4 cellular contexts compared by ENCODE assay signal in genomic region chr9:15736569-15736968, GRCh38.
TF ChIP-seq lines count a peak whose summit lies in the region.

No MANE protein-coding gene starts in this region.

TF ChIP-seq in GM23338, 12 proteins besides CTCF, POLR2A, EP300 and RAD21 (continues in another document):
- no peak for TF ChIP-seq ZNF331 (CRISPR knock-in tag; IDR thresholded peaks at IDR 0.05; ENCODE audit: low read depth)

TF ChIP-seq in IMR-90, 13 proteins besides CTCF, POLR2A, EP300 and RAD21:
- TF ChIP-seq CHD1 (IDR thresholded peaks at IDR 0.05; ENCODE audit: low read depth, low read length) (no peak), NFE2L2 (IDR thresholded peaks at IDR 0.05; ENCODE audit: low read depth, low read length) (no peak), MAZ (IDR thresholded peaks at IDR 0.05; ENCODE audit: borderline replicate concordance, low read depth, low read length) (no peak), BHLHE40 (IDR thresholded peaks at IDR 0.05; ENCODE audit: low read depth, low read length) (no peak), MXI1 (IDR thresholded peaks at IDR 0.05; ENCODE audit: borderline replicate concordance, low read depth, low read length) (no peak), MAFK (IDR thresholded peaks at IDR 0.05; ENCODE audit: low read depth, low read length) (no peak), RFX5 (IDR thresholded peaks at IDR 0.05; ENCODE audit: low read depth, low read length) (no peak), RCOR1 (IDR thresholded peaks at IDR 0.05; ENCODE audit: insufficient replicate concordance, low read length) (no peak), FOS (IDR thresholded peaks at IDR 0.05; ENCODE audit: low read depth, low read length) (no peak), ELK1 (IDR thresholded peaks at IDR 0.05; ENCODE audit: borderline replicate concordance, low read depth, low read length) (no peak), CEBPB (IDR thresholded peaks at IDR 0.05; ENCODE audit: low read depth, low read length) (no peak), SMC3 (IDR thresholded peaks at IDR 0.05; ENCODE audit: low read depth, low read length) (no peak), USF2 (IDR thresholded peaks at IDR 0.05; ENCODE audit: low read depth, low read length) (no peak)
TF ChIP-seq in IMR-90: peak in this region for 0.

TF ChIP-seq in WTC11, 78 proteins besides CTCF, POLR2A, EP300 and RAD21:
- TF ChIP-seq SOX15 (CRISPR knock-in tag; IDR thresholded peaks at IDR 0.05) (no peak), MYBL2 (CRISPR knock-in tag; IDR thresholded peaks at IDR 0.05) (no peak), HMGXB4 (CRISPR knock-in tag; IDR thresholded peaks at IDR 0.05) (no peak)

TF ChIP-seq in HepG2, 621 proteins besides CTCF, POLR2A, EP300 and RAD21:
- TF ChIP-seq ZNF646 (CRISPR knock-in tag; IDR thresholded peaks at IDR 0.05) (no peak), DBP (CRISPR knock-in tag; IDR thresholded peaks at IDR 0.05; ENCODE audit: not compliant biosample characterization) (no peak)
TF ChIP-seq in HepG2: peak in this region for 0.
